1 cellular context compared by ENCODE assay signal in the genomic region with DNA sequence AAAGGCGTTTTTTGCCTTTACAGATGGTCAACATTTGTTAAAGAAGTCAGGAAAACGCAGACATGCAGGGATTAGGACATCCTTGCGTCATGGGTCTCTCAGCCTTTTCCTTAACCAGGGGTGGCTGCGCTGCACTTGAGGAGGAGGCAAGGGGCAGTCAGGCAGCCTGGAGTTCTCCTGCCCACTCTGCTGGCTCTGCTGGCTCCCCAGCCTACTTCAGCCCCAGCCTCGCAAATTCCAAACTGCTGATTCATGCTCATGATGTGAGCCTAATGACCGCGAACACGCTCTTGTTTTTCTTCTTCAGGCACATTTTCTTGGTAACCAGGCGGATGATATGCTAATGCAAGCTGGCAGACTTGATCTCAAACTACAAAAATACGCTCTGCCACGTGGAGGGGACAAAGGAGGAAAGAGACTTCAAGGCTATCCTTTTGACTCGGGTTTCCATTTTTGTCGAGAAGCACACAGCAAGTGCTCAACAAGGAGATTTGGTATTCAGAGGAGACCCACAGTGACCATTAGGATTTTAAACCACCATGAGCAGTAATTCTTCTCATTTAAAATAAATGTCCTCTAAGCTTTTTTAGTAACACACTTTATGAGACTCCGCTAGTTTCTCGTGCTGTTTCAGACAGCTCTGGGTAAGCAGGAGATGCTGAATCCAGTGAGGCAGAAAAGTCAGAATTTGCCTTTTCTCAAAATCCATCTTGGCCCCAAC.
A peak's percentile ranks its signal among the peaks of the same experiment; 100 is the strongest.
TF ChIP-seq lines count a peak whose summit lies in the region.

No MANE protein-coding gene starts in this region.

TF ChIP-seq in HEK293, 187 proteins besides CTCF, POLR2A, EP300 and RAD21 (continued from another document and continues in another):
- TF ChIP-seq, protein P1, sequence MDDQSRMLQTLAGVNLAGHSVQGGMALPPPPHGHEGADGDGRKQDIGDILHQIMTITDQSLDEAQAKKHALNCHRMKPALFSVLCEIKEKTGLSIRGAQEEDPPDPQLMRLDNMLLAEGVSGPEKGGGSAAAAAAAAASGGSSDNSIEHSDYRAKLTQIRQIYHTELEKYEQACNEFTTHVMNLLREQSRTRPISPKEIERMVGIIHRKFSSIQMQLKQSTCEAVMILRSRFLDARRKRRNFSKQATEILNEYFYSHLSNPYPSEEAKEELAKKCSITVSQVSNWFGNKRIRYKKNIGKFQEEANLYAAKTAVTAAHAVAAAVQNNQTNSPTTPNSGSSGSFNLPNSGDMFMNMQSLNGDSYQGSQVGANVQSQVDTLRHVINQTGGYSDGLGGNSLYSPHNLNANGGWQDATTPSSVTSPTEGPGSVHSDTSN (CRISPR knock-in tag; IDR thresholded peaks at IDR 0.05): no peak
- no peak for TF ChIP-seq ZNF701 (tag by site-specific recombination; IDR thresholded peaks at IDR 0.05)
- TF ChIP-seq ZNF830 (tag by site-specific recombination; IDR thresholded peaks at IDR 0.05; ENCODE audit: low read depth): no peak
- TF ChIP-seq ZNF747 (tag by site-specific recombination; IDR thresholded peaks at IDR 0.05): no peak
- no peak for TF ChIP-seq ZBTB20 (tag by site-specific recombination; IDR thresholded peaks at IDR 0.05)
- TF ChIP-seq YY2 (tag by site-specific recombination; IDR thresholded peaks at IDR 0.05): no peak
- TF ChIP-seq ZNF16 (tag by site-specific recombination; IDR thresholded peaks at IDR 0.05; ENCODE audit: low read depth): no peak
- TF ChIP-seq, protein P2, sequence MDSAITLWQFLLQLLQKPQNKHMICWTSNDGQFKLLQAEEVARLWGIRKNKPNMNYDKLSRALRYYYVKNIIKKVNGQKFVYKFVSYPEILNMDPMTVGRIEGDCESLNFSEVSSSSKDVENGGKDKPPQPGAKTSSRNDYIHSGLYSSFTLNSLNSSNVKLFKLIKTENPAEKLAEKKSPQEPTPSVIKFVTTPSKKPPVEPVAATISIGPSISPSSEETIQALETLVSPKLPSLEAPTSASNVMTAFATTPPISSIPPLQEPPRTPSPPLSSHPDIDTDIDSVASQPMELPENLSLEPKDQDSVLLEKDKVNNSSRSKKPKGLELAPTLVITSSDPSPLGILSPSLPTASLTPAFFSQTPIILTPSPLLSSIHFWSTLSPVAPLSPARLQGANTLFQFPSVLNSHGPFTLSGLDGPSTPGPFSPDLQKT (IDR thresholded peaks at IDR 0.05; ENCODE audit: borderline replicate concordance, low read depth, low read length): no peak
- peak; percentile 56 for TF ChIP-seq ZXDB (tag by site-specific recombination; IDR thresholded peaks at IDR 0.05)
- TF ChIP-seq ZNF184 (tag by site-specific recombination; IDR thresholded peaks at IDR 0.05): no peak
- TF ChIP-seq ZNF658 (tag by site-specific recombination; IDR thresholded peaks at IDR 0.05): no peak
- TF ChIP-seq ZNF23 (tag by site-specific recombination; IDR thresholded peaks at IDR 0.05; ENCODE audit: borderline replicate concordance): no peak
- peak; percentile 13; the same call in 1 of the 2 replicates for TF ChIP-seq ZNF398 (tag by site-specific recombination; IDR thresholded peaks at IDR 0.05)
- TF ChIP-seq GLI4 (tag by site-specific recombination; IDR thresholded peaks at IDR 0.05): no peak
- no peak for TF ChIP-seq BCL11A (tag by site-specific recombination; IDR thresholded peaks at IDR 0.05; ENCODE audit: low read depth)
- peak; percentile 68 for TF ChIP-seq HIC1 (tag by site-specific recombination; IDR thresholded peaks at IDR 0.05)
- TF ChIP-seq ZNF341 (tag by site-specific recombination; IDR thresholded peaks at IDR 0.05; ENCODE audit: low read depth): no peak
- peak; percentile 63 for TF ChIP-seq ZBTB21 (tag by site-specific recombination; IDR thresholded peaks at IDR 0.05)
- TF ChIP-seq GFI1B (tag by site-specific recombination; IDR thresholded peaks at IDR 0.05): no peak
- no peak for TF ChIP-seq ZNF112 (tag by site-specific recombination; IDR thresholded peaks at IDR 0.05)
- no peak for TF ChIP-seq BCL11B (tag by site-specific recombination; IDR thresholded peaks at IDR 0.05; ENCODE audit: low read depth)
- TF ChIP-seq ZNF138 (tag by site-specific recombination; IDR thresholded peaks at IDR 0.05; ENCODE audit: borderline replicate concordance): no peak
- no peak for TF ChIP-seq ZNF514 (tag by site-specific recombination; IDR thresholded peaks at IDR 0.05)
- TF ChIP-seq ZNF624 (tag by site-specific recombination; IDR thresholded peaks at IDR 0.05): no peak
- TF ChIP-seq ZNF548 (tag by site-specific recombination; IDR thresholded peaks at IDR 0.05): no peak
- TF ChIP-seq ZNF600 (tag by site-specific recombination; IDR thresholded peaks at IDR 0.05): peak; percentile 96
- TF ChIP-seq ZNF214 (tag by site-specific recombination; IDR thresholded peaks at IDR 0.05; ENCODE audit: borderline replicate concordance): no peak
- peak; percentile 58; the same call in 1 of the 2 replicates for TF ChIP-seq ZBTB48 (tag by site-specific recombination; IDR thresholded peaks at IDR 0.05)
- no peak; the same call in 1 of the 2 replicates for TF ChIP-seq ZNF654 (tag by site-specific recombination; IDR thresholded peaks at IDR 0.05; ENCODE audit: low read depth)
- no peak for TF ChIP-seq SCRT2 (tag by site-specific recombination; IDR thresholded peaks at IDR 0.05)
- TF ChIP-seq ZNF211 (tag by site-specific recombination; IDR thresholded peaks at IDR 0.05; ENCODE audit: low read depth): no peak
- TF ChIP-seq ZSCAN4 (tag by site-specific recombination; IDR thresholded peaks at IDR 0.05): no peak
- TF ChIP-seq, protein P3, sequence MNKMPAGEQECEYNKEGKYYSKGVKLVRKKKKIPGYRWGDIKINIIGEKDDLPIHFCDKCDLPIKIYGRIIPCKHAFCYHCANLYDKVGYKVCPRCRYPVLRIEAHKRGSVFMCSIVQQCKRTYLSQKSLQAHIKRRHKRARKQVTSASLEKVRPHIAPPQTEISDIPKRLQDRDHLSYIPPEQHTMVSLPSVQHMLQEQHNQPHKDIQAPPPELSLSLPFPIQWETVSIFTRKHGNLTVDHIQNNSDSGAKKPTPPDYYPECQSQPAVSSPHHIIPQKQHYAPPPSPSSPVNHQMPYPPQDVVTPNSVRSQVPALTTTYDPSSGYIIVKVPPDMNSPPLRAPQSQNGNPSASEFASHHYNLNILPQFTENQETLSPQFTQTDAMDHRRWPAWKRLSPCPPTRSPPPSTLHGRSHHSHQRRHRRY (tag by site-specific recombination; IDR thresholded peaks at IDR 0.05): no peak
- no peak for TF ChIP-seq ZNF621 (tag by site-specific recombination; IDR thresholded peaks at IDR 0.05)
- peak; percentile 72 for TF ChIP-seq PRDM6 (tag by site-specific recombination; IDR thresholded peaks at IDR 0.05)
- TF ChIP-seq ZNF792 (tag by site-specific recombination; IDR thresholded peaks at IDR 0.05): no peak
- no peak for TF ChIP-seq ZNF555 (tag by site-specific recombination; conservative IDR thresholded peaks at IDR 0.05)
- TF ChIP-seq ZNF121 (tag by site-specific recombination; IDR thresholded peaks at IDR 0.05): no peak
- TF ChIP-seq ZNF561 (tag by site-specific recombination; IDR thresholded peaks at IDR 0.05; ENCODE audit: borderline replicate concordance): no peak
- TF ChIP-seq, protein P4, sequence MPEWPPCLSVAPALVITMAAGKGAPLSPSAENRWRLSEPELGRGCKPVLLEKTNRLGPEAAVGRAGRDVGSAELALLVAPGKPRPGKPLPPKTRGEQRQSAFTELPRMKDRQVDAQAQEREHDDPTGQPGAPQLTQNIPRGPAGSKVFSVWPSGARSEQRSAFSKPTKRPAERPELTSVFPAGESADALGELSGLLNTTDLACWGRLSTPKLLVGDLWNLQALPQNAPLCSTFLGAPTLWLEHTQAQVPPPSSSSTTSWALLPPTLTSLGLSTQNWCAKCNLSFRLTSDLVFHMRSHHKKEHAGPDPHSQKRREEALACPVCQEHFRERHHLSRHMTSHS (tag by site-specific recombination; IDR thresholded peaks at IDR 0.05): no peak
- no peak for TF ChIP-seq ZNF529 (tag by site-specific recombination; IDR thresholded peaks at IDR 0.05; ENCODE audit: insufficient replicate concordance)
- no peak for TF ChIP-seq HOXA7 (CRISPR knock-in tag; IDR thresholded peaks at IDR 0.05; ENCODE audit: borderline replicate concordance)
- no peak for TF ChIP-seq OVOL3 (tag by site-specific recombination; IDR thresholded peaks at IDR 0.05)
- 0 out of 2 replicates have a peak, but pooled peaks have one; percentile 45 for TF ChIP-seq ZNF660 (tag by site-specific recombination; IDR thresholded peaks at IDR 0.05)
- no peak for TF ChIP-seq ZNF350 (tag by site-specific recombination; IDR thresholded peaks at IDR 0.05)
- TF ChIP-seq ZNF302 (tag by site-specific recombination; IDR thresholded peaks at IDR 0.05; ENCODE audit: low read depth): no peak
- TF ChIP-seq, protein P5, sequence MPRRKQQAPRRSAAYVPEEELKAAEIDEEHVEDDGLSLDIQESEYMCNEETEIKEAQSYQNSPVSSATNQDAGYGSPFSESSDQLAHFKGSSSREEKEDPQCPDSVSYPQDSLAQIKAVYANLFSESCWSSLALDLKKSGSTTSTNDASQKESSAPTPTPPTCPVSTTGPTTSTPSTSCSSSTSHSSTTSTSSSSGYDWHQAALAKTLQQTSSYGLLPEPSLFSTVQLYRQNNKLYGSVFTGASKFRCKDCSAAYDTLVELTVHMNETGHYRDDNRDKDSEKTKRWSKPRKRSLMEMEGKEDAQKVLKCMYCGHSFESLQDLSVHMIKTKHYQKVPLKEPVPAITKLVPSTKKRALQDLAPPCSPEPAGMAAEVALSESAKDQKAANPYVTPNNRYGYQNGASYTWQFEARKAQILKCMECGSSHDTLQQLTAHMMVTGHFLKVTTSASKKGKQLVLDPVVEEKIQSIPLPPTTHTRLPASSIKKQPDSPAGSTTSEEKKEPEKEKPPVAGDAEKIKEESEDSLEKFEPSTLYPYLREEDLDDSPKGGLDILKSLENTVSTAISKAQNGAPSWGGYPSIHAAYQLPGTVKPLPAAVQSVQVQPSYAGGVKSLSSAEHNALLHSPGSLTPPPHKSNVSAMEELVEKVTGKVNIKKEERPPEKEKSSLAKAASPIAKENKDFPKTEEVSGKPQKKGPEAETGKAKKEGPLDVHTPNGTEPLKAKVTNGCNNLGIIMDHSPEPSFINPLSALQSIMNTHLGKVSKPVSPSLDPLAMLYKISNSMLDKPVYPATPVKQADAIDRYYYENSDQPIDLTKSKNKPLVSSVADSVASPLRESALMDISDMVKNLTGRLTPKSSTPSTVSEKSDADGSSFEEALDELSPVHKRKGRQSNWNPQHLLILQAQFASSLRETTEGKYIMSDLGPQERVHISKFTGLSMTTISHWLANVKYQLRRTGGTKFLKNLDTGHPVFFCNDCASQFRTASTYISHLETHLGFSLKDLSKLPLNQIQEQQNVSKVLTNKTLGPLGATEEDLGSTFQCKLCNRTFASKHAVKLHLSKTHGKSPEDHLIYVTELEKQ (tag by site-specific recombination; IDR thresholded peaks at IDR 0.05; ENCODE audit: borderline replicate concordance): no peak; the same call in 1 of the 2 replicates
